In genomic region chr7:131157530-131158243, GRCh38 we compare ENCODE assay signal across 12 cellular contexts.
DNase-seq lines count a peak whose midpoint lies in the region; ATAC-seq and TF ChIP-seq lines count a peak whose summit lies in the region.
"Had no signal": no experiment of that assay in that cellular context is flagged by ENCODE, and none has a peak within 500 bp of the region (broad histone marks: within the 10 kb centered on the region; RNA-seq: fewer than 3 reads in every experiment).

No MANE protein-coding gene starts in this region.

- TF ChIP-seq POLR2A in gastrocnemius medialis (IDR thresholded peaks at IDR 0.05), result peak in 1 of 2 donors; percentile 64

- no peaks in the 10 kb centered on the region for H3K27me3 Mint-ChIP-seq in nephron progenitor cell (ENCODE audit: low read depth, poor library complexity)
- H3K27me3 Mint-ChIP-seq: activated B cell treated with CpG ODN at 0.5 μM for 24 hours had no signal

- peak; percentile 23 to 50 for ATAC-seq in left cardiac atrium
- ATAC-seq in gastrocnemius medialis, result peak; percentile 92 to 96

- in situ Hi-C loops in G401 (cut with HindIII; ENCODE audit: low sequenced_read_pairs) (no loop called here), gastrocnemius medialis (cut with MboI; ENCODE audit: low sequenced_read_pairs in 4 of 4) (no loop called here)

- H3K4me1 Mint-ChIP-seq in nephron progenitor cell, result no peaks in the 10 kb centered on the region
- H3K4me1 Mint-ChIP-seq: activated B cell treated with CpG ODN at 0.5 μM for 24 hours, CD14-positive monocyte had no signal

- H3K36me3 Mint-ChIP-seq in nephron progenitor cell (ENCODE audit: low read depth), result no peaks in the 10 kb centered on the region
- H3K36me3 Mint-ChIP-seq: CD14-positive monocyte had no signal

- intact Hi-C loops in left cardiac atrium (cut with DNase I), result no loop called here
- intact Hi-C loops in gastrocnemius medialis (cut with DNase I; ENCODE audit: low total_unique reads), result loop anchor here (2.0 kb wide), 1 partner anchor 47 kb away; no protein-coding TSS in a partner anchor

- H3K4me3 ChIP-seq in gastrocnemius medialis, result peak overlapping the region; percentile 32 to 47 (median 36)

- TF ChIP-seq CTCF in gastrocnemius medialis (IDR thresholded peaks at IDR 0.05 in 4 of 5, conservative IDR thresholded peaks at IDR 0.05 in 1 of 5) (peak in 1 of 5 experiments; percentile 23), nephron progenitor cell (IDR thresholded peaks at IDR 0.05) (no peak)

- H3K9me3 Mint-ChIP-seq in nephron progenitor cell, result no peaks in the 10 kb centered on the region
- H3K9me3 Mint-ChIP-seq: activated B cell treated with CpG ODN at 0.5 μM for 24 hours, CD14-positive monocyte had no signal

- H3K4me3 Mint-ChIP-seq in nephron progenitor cell, result no peak overlapping the region
- H3K4me3 Mint-ChIP-seq: activated B cell treated with CpG ODN at 0.5 μM for 24 hours, CD14-positive monocyte had no signal

- DNase-seq in G401 (ENCODE audit: low spot score) (peak; percentile 64), amniotic epithelial cell (ENCODE audit: low read depth) (peak; percentile 86), left cardiac atrium (peak; percentile 48), gastrocnemius medialis (peak; percentile 91 to 94), middle frontal gyrus (ENCODE audit: extremely low spot score, low spot score) (no peak), kidney glomerular epithelial cell (lab: John Stamatoyannopoulos, UW) (no peak), nephron progenitor cell (no peak)
- DNase-seq in activated T-cell treated with anti-CD3 and anti-CD28 coated beads, Interleukin-2, amount 50 U/mL, for 1 hour, result no peak
- DNase-seq: activated B cell treated with CpG ODN at 0.5 μM for 24 hours; NCI-H2227 treated with DMSO at 0.1 percent for 48 hours; stimulated activated naive CD4-positive, alpha-beta T cell treated with Interleukin-2 at 50 U/mL for 16 hours had no signal

- H3K27ac Mint-ChIP-seq in nephron progenitor cell, result no peak overlapping the region
- H3K27ac Mint-ChIP-seq: activated B cell treated with CpG ODN at 0.5 μM for 24 hours, CD14-positive monocyte had no signal

- H3K36me3 ChIP-seq in gastrocnemius medialis, result no peaks in the 10 kb centered on the region

- no peaks in the 10 kb centered on the region for H3K27me3 ChIP-seq in gastrocnemius medialis

- H3K4me1 ChIP-seq in gastrocnemius medialis, result peaks cover 22 to 42% of the 10 kb centered on the region in 2 donors

- peak overlapping the region; percentile 82 to 95 (median 86) for H3K27ac ChIP-seq in gastrocnemius medialis

- H3K9me3 ChIP-seq in gastrocnemius medialis, result no peaks in the 10 kb centered on the region

Comparison
In these comparisons a context has a peak if more than half of its experiments do, and no peak if none do; other contexts are left out.
1. DNase-seq: peak in G401 (single experiment), amniotic epithelial cell (single experiment), left cardiac atrium (single experiment) and gastrocnemius medialis (2 of 2); none in activated T-cell treated with anti-CD3 and anti-CD28 coated beads, Interleukin-2, amount 50 U/mL, for 1 hour (single experiment), middle frontal gyrus (single experiment), kidney glomerular epithelial cell (single experiment) and nephron progenitor cell (single experiment).